ENCODE assay signal across 14 cellular contexts in genomic region chr16:1093284-1094123, GRCh38. TPM values are rescaled to one million over a fixed set of nuclear protein-coding genes. Genes with fewer than 3 reads are reported as not detected.
DNase-seq lines count a peak whose midpoint lies in the region; ATAC-seq and TF ChIP-seq lines count a peak whose summit lies in the region.
"Had no signal": no experiment of that assay in that cellular context is flagged by ENCODE, and none has a peak within 500 bp of the region (broad histone marks: within the 10 kb centered on the region; RNA-seq: fewer than 3 reads in every experiment).

No MANE protein-coding gene starts in this region.

- intact Hi-C loops in activated naive CD4-positive, alpha-beta T cell treated with anti-CD3 and anti-CD28 coated beads for 36 hours (cut with micrococcal nuclease) = no loop called here
- intact Hi-C loops in ascending aorta (cut with DNase I) = loop anchor here (10.0 kb wide), 1 partner anchor 379 kb away; the partner anchor contains the start of gene METRN
- intact Hi-C loops in stomach (cut with DNase I; ENCODE audit: low total_unique reads) = no loop called here

- no peaks in the 10 kb centered on the region for H3K36me3 ChIP-seq in ascending aorta
- H3K36me3 ChIP-seq in stomach = no peaks in the 10 kb centered on the region
- H3K36me3 ChIP-seq: left lung had no signal

- no peak overlapping the region for H3K4me3 Mint-ChIP-seq in activated naive CD4-positive, alpha-beta T cell treated with anti-CD3 and anti-CD28 coated beads for 36 hours
- no peak overlapping the region for H3K4me3 Mint-ChIP-seq in stimulated activated naive B cell treated with anti-CD40 and anti-IgM and Interleukin-4, amounts not matched to agents 10 μg/mL and 1 μg/mL and 100 μg/mL, for 72 hours
- H3K4me3 Mint-ChIP-seq in T-helper 2 cell treated with Interferon-gamma antibody and Interleukin-4, amounts not matched to agents 5 μg/mL and 100 μg/mL, for 36 hours = no peak overlapping the region

- no peak overlapping the region for H3K4me3 ChIP-seq in ascending aorta
- no peak overlapping the region for H3K4me3 ChIP-seq in stomach
- H3K4me3 ChIP-seq: left lung had no signal

- H3K36me3 Mint-ChIP-seq in activated naive CD4-positive, alpha-beta T cell treated with anti-CD3 and anti-CD28 coated beads for 36 hours (ENCODE audit: low read depth) = no peaks in the 10 kb centered on the region
- H3K36me3 Mint-ChIP-seq in stimulated activated naive B cell treated with anti-CD40 and anti-IgM and Interleukin-4, amounts not matched to agents 10 μg/mL and 1 μg/mL and 100 μg/mL, for 72 hours = peaks cover 0 to 4% of the 10 kb centered on the region in 2 donors
- no peaks in the 10 kb centered on the region for H3K36me3 Mint-ChIP-seq in T-helper 2 cell treated with Interferon-gamma antibody and Interleukin-4, amounts not matched to agents 5 μg/mL and 100 μg/mL, for 36 hours (ENCODE audit: low read depth)

- H3K9me3 Mint-ChIP-seq in activated naive CD4-positive, alpha-beta T cell treated with anti-CD3 and anti-CD28 coated beads for 36 hours = peaks cover 3% of the 10 kb centered on the region
- H3K9me3 Mint-ChIP-seq in stimulated activated naive B cell treated with anti-CD40 and anti-IgM and Interleukin-4, amounts not matched to agents 10 μg/mL and 1 μg/mL and 100 μg/mL, for 72 hours = peaks cover 0 to 3% of the 10 kb centered on the region in 2 donors
- no peaks in the 10 kb centered on the region for H3K9me3 Mint-ChIP-seq in T-helper 2 cell treated with Interferon-gamma antibody and Interleukin-4, amounts not matched to agents 5 μg/mL and 100 μg/mL, for 36 hours

- peak; percentile 21 for DNase-seq in activated naive CD4-positive, alpha-beta T cell treated with anti-CD3 and anti-CD28 coated beads for 36 hours
- DNase-seq in activated naive CD4-positive, alpha-beta T cell treated with anti-CD3 and anti-CD28 coated beads, Interleukin-2, amount 50 U/mL, for 16 hours = no peak
- DNase-seq in LoVo (ENCODE audit: low spot score) (peak; percentile 64), ascending aorta (ENCODE audit: low spot score in 2 of 2) (no peak), NOMO-1 treated with dmso at 0.1 percent for 144 hours (lab: John Stamatoyannopoulos, UW; ENCODE audit: unreplicated experiment) (no peak), stomach (no peak)
- DNase-seq in stimulated activated naive B cell treated with anti-CD40 and anti-IgM and Interleukin-4, amounts not matched to agents 10 μg/mL and 1 μg/mL and 100 μg/mL, for 72 hours = no peak
- no peak for DNase-seq in T-helper 2 cell treated with Interferon-gamma antibody and Interleukin-4, amounts not matched to agents 5 μg/mL and 100 μg/mL, for 36 hours (ENCODE audit: low spot score)
- DNase-seq: activated effector memory CD4-positive, alpha-beta T cell treated with anti-CD3 and anti-CD28 coated beads, Interleukin-2, amount 50 U/mL, for 16 hours; left lung; occipital lobe had no signal

- H3K27ac Mint-ChIP-seq in activated naive CD4-positive, alpha-beta T cell treated with anti-CD3 and anti-CD28 coated beads for 36 hours = no peak overlapping the region
- H3K27ac Mint-ChIP-seq in stimulated activated naive B cell treated with anti-CD40 and anti-IgM and Interleukin-4, amounts not matched to agents 10 μg/mL and 1 μg/mL and 100 μg/mL, for 72 hours = no peak overlapping the region
- H3K27ac Mint-ChIP-seq in T-helper 2 cell treated with Interferon-gamma antibody and Interleukin-4, amounts not matched to agents 5 μg/mL and 100 μg/mL, for 36 hours = no peak overlapping the region

- no peak for TF ChIP-seq EP300 in stomach (IDR thresholded peaks at IDR 0.05)

- ATAC-seq in stimulated activated naive B cell treated with anti-CD40 and anti-IgM and Interleukin-4, amounts not matched to agents 10 μg/mL and 1 μg/mL and 100 μg/mL, for 72 hours (replicated peaks) = peak; percentile 41 to 61
- ATAC-seq: left lung had no signal

- CTCF ChIA-PET in activated naive CD4-positive, alpha-beta T cell treated with anti-CD3 and anti-CD28 coated beads for 36 hours (lab: Charles Lee) = no interaction called here

- TF ChIP-seq POLR2A in stomach (IDR thresholded peaks at IDR 0.05) = no peak

- TF ChIP-seq CTCF in ascending aorta (IDR thresholded peaks at IDR 0.05) = no peak
- no peak for TF ChIP-seq CTCF in stomach (IDR thresholded peaks at IDR 0.05)

- H3K9me3 ChIP-seq in ascending aorta (no peaks in the 10 kb centered on the region), stomach (no peaks in the 10 kb centered on the region)
- H3K9me3 ChIP-seq: left lung had no signal

- H3K27me3 Mint-ChIP-seq in activated naive CD4-positive, alpha-beta T cell treated with anti-CD3 and anti-CD28 coated beads for 36 hours (ENCODE audit: low read depth) = no peaks in the 10 kb centered on the region
- H3K27me3 Mint-ChIP-seq in stimulated activated naive B cell treated with anti-CD40 and anti-IgM and Interleukin-4, amounts not matched to agents 10 μg/mL and 1 μg/mL and 100 μg/mL, for 72 hours = peaks cover 6 to 8% of the 10 kb centered on the region in 2 donors
- H3K27me3 Mint-ChIP-seq in T-helper 2 cell treated with Interferon-gamma antibody and Interleukin-4, amounts not matched to agents 5 μg/mL and 100 μg/mL, for 36 hours (ENCODE audit: low read depth) = no peaks in the 10 kb centered on the region

- H3K27me3 ChIP-seq in ascending aorta (no peaks in the 10 kb centered on the region), stomach (peaks cover 14 to 91% (median 49%) of the 10 kb centered on the region in 3 donors)

- no peaks in the 10 kb centered on the region for H3K4me1 Mint-ChIP-seq in activated naive CD4-positive, alpha-beta T cell treated with anti-CD3 and anti-CD28 coated beads for 36 hours (ENCODE audit: low read depth)
- peaks cover 0 to 4% of the 10 kb centered on the region in 2 donors for H3K4me1 Mint-ChIP-seq in stimulated activated naive B cell treated with anti-CD40 and anti-IgM and Interleukin-4, amounts not matched to agents 10 μg/mL and 1 μg/mL and 100 μg/mL, for 72 hours
- no peaks in the 10 kb centered on the region for H3K4me1 Mint-ChIP-seq in T-helper 2 cell treated with Interferon-gamma antibody and Interleukin-4, amounts not matched to agents 5 μg/mL and 100 μg/mL, for 36 hours (ENCODE audit: low read depth)

- H3K27ac ChIP-seq in ascending aorta = peak overlapping the region; percentile 90 to 95
- no peak overlapping the region for H3K27ac ChIP-seq in stomach
- H3K27ac ChIP-seq: C4-2B, left lung had no signal

- H3K4me1 ChIP-seq in ascending aorta = peaks cover 40 to 59% of the 10 kb centered on the region in 2 donors
- H3K4me1 ChIP-seq in stomach = peaks cover 19 to 29% (median 26%) of the 10 kb centered on the region in 4 donors

- 44 to 71% (median 44%) methylated on average over 25 to 85 of the region's 85 CpGs for WGBS in stomach, 5 donors

RNA-seq across cellular contexts. Expression of gene C1QTNF8, which starts 2.5 kb away (rescaled TPM):
- total RNA-seq in activated naive CD4-positive, alpha-beta T cell treated with anti-CD3 and anti-CD28 coated beads for 36 hours = not detected
- total RNA-seq in ascending aorta = not detected
- total RNA-seq in stomach = not detected
- not detected for polyA plus RNA-seq in stomach
- total RNA-seq: fibroblast of villous mesenchyme, left lung, occipital lobe, subcutaneous adipose tissue had no signal

RNA-seq across cellular contexts. Expression of gene SSTR5, which starts 21.0 kb away (rescaled TPM):
- not detected for total RNA-seq in activated naive CD4-positive, alpha-beta T cell treated with anti-CD3 and anti-CD28 coated beads for 36 hours
- total RNA-seq in ascending aorta (not detected), stomach (not detected)
- polyA plus RNA-seq in stomach = under 1 TPM in 1 of 3 donors, not detected in 2; 0.13 TPM
- total RNA-seq: fibroblast of villous mesenchyme, left lung, subcutaneous adipose tissue had no signal

RNA-seq across cellular contexts. Expression of gene CACNA1H, which starts 59.4 kb away (rescaled TPM):
- under 1 TPM; 0.50 to 0.84 TPM for total RNA-seq in activated naive CD4-positive, alpha-beta T cell treated with anti-CD3 and anti-CD28 coated beads for 36 hours
- 57.5 TPM for total RNA-seq in ascending aorta
- 10 to 100 TPM; 15.8 to 49.6 (median 33.3) TPM for total RNA-seq in stomach
- polyA plus RNA-seq in stomach = 10 to 100 TPM in 1 of 3 donors, 1 to 10 TPM in 2; 1.5 to 14.5 (median 4.2) TPM

Comparison
In these comparisons a context has a peak if more than half of its experiments do, and no peak if none do; other contexts are left out.
1. DNase-seq: peak in activated naive CD4-positive, alpha-beta T cell treated with anti-CD3 and anti-CD28 coated beads for 36 hours (single experiment) and LoVo (single experiment); none in activated naive CD4-positive, alpha-beta T cell treated with anti-CD3 and anti-CD28 coated beads, Interleukin-2, amount 50 U/mL, for 16 hours (single experiment), ascending aorta (0 of 2), stimulated activated naive B cell treated with anti-CD40 and anti-IgM and Interleukin-4, amounts not matched to agents 10 μg/mL and 1 μg/mL and 100 μg/mL, for 72 hours (single experiment), T-helper 2 cell treated with Interferon-gamma antibody and Interleukin-4, amounts not matched to agents 5 μg/mL and 100 μg/mL, for 36 hours (single experiment), NOMO-1 treated with dmso at 0.1 percent for 144 hours (single experiment) and stomach (single experiment).
2. H3K27ac ChIP-seq: peak in ascending aorta (2 of 2); none in stomach (0 of 5).
3. RNA of gene CACNA1H, which starts 59.4 kb away (total RNA-seq): 57.5 TPM in ascending aorta (single experiment) and 15.8 to 49.6 TPM in stomach; 0.50 to 0.84 TPM in activated naive CD4-positive, alpha-beta T cell treated with anti-CD3 and anti-CD28 coated beads for 36 hours; every median in the first group is over 4 times any median in the second.